17 cellular contexts compared by ENCODE assay signal in genomic region chr1:6959491-6959890, GRCh38.
"Had no signal": no experiment of that assay in that cellular context is flagged by ENCODE, and none has a peak within 500 bp of the region (broad histone marks: within the 10 kb centered on the region; RNA-seq: fewer than 3 reads in every experiment).

No MANE protein-coding gene starts in this region.

- H3K27ac Mint-ChIP-seq: activated CD4-positive, alpha-beta T cell treated with anti-CD3 and anti-CD28 coated beads, Interleukin-2, amount 10 ng/mL, durations not matched to agents 7 days and 5 days; activated naive CD4-positive, alpha-beta T cell treated with anti-CD3 and anti-CD28 coated beads, Interleukin-2, amount 50 U/mL, for 72 hours; activated T-cell treated with anti-CD3 and anti-CD28 coated beads, Interleukin-2, amount 50 U/mL, for 72 hours; immature natural killer cell; mesothelial cell of epicardium; stimulated activated naive B cell treated with anti-CD40 and anti-IgM and Interleukin-4, amounts not matched to agents 10 μg/mL and 1 μg/mL and 100 μg/mL, for 72 hours had no signal

- H3K36me3 ChIP-seq: lower lobe of right lung, ovary, thyroid gland had no signal

- H3K9me3 Mint-ChIP-seq: activated CD4-positive, alpha-beta T cell treated with anti-CD3 and anti-CD28 coated beads, Interleukin-2, amount 10 ng/mL, durations not matched to agents 7 days and 5 days; activated naive CD4-positive, alpha-beta T cell treated with anti-CD3 and anti-CD28 coated beads, Interleukin-2, amount 50 U/mL, for 72 hours; activated T-cell treated with anti-CD3 and anti-CD28 coated beads, Interleukin-2, amount 50 U/mL, for 72 hours; central memory CD8-positive, alpha-beta T cell; mesothelial cell of epicardium; neural crest cell had no signal

- H3K4me3 Mint-ChIP-seq: activated CD4-positive, alpha-beta T cell treated with anti-CD3 and anti-CD28 coated beads, Interleukin-2, amount 10 ng/mL, durations not matched to agents 7 days and 5 days; activated T-cell treated with anti-CD3 and anti-CD28 coated beads, Interleukin-2, amount 50 U/mL, for 72 hours; central memory CD8-positive, alpha-beta T cell; immature natural killer cell; mesothelial cell of epicardium; neural crest cell; stimulated activated naive B cell treated with anti-CD40 and anti-IgM and Interleukin-4, amounts not matched to agents 10 μg/mL and 1 μg/mL and 100 μg/mL, for 72 hours had no signal

- ATAC-seq: activated naive CD4-positive, alpha-beta T cell treated with anti-CD3 and anti-CD28 coated beads, Interleukin-2, amount 50 U/mL, for 72 hours; activated T-cell treated with anti-CD3 and anti-CD28 coated beads, Interleukin-2, amount 50 U/mL, for 72 hours; left colon; lower lobe of right lung; stimulated activated naive B cell treated with anti-CD40 and anti-IgM and Interleukin-4, amounts not matched to agents 10 μg/mL and 1 μg/mL and 100 μg/mL, for 72 hours had no signal

- DNase-seq: activated CD4-positive, alpha-beta T cell treated with anti-CD3 and anti-CD28 coated beads, Interleukin-2, amount 10 ng/mL, durations not matched to agents 7 days and 5 days; activated CD8-positive, alpha-beta memory T cell treated with anti-CD3 and anti-CD28 coated beads, Interleukin-2, amount 50 U/mL, for 48 hours; activated gamma-delta T cell; activated T-cell treated with anti-CD3 and anti-CD28 coated beads, Interleukin-2, amount 50 U/mL, for 72 hours; effector CD4-positive, alpha-beta T cell; immature natural killer cell; left colon; lower lobe of right lung; stimulated activated CD4-positive, alpha-beta T cell treated with anti-CD3 and anti-CD28 coated beads, Interleukin-4, amount 100 ng/mL, for 1 hour; stimulated activated naive B cell treated with anti-CD40 and anti-IgM and Interleukin-4, amounts not matched to agents 10 μg/mL and 1 μg/mL and 100 μg/mL, for 72 hours had no signal

- H3K4me3 ChIP-seq: coronary artery, lower lobe of right lung, ovary, thyroid gland had no signal

- H3K27ac ChIP-seq: coronary artery, lower lobe of right lung, thyroid gland had no signal

- H3K27me3 ChIP-seq: ovary had no signal

- H3K9me3 ChIP-seq: lower lobe of right lung, ovary, thyroid gland had no signal

- H3K36me3 Mint-ChIP-seq: activated naive CD4-positive, alpha-beta T cell treated with anti-CD3 and anti-CD28 coated beads, Interleukin-2, amount 50 U/mL, for 72 hours; immature natural killer cell; mesothelial cell of epicardium had no signal
